Comparison of ENCODE assay signal across 2 cellular contexts in genomic region chr20:31700747-31701146, GRCh38.
TF ChIP-seq lines count a peak whose summit lies in the region.

No MANE protein-coding gene starts in this region.

TF ChIP-seq in IMR-90, 13 proteins besides CTCF, POLR2A, EP300 and RAD21:
- TF ChIP-seq BHLHE40 (IDR thresholded peaks at IDR 0.05; ENCODE audit: low read depth, low read length) = no peak
- no peak for TF ChIP-seq MAFK (IDR thresholded peaks at IDR 0.05; ENCODE audit: low read depth, low read length)
- TF ChIP-seq CEBPB (IDR thresholded peaks at IDR 0.05; ENCODE audit: low read depth, low read length) = no peak

TF ChIP-seq in SK-N-SH, 30 proteins besides CTCF, POLR2A, EP300 and RAD21:
- no peak for TF ChIP-seq SIN3A (IDR thresholded peaks at IDR 0.05; ENCODE audit: borderline replicate concordance, low read depth, low read length)
- no peak for TF ChIP-seq FOSL2 (IDR thresholded peaks at IDR 0.05; ENCODE audit: borderline replicate concordance, low read depth)
- TF ChIP-seq NRF1 (IDR thresholded peaks at IDR 0.05; ENCODE audit: low read depth, low read length) = no peak
- no peak for TF ChIP-seq FOXM1 (IDR thresholded peaks at IDR 0.05; ENCODE audit: low read depth)
- no peak for TF ChIP-seq ZBTB33 (IDR thresholded peaks at IDR 0.05; ENCODE audit: borderline replicate concordance, low read depth)
- TF ChIP-seq FOXJ3 (CRISPR knock-in tag; IDR thresholded peaks at IDR 0.05) = no peak
- no peak for TF ChIP-seq RFX5 (IDR thresholded peaks at IDR 0.05; ENCODE audit: low read length)
- no peak for TF ChIP-seq YY1 (IDR thresholded peaks at IDR 0.05; ENCODE audit: low read depth)
- TF ChIP-seq EZH2phosphoT487 (IDR thresholded peaks at IDR 0.05; ENCODE audit: borderline replicate concordance, low read depth) = no peak
- no peak for TF ChIP-seq MAX (IDR thresholded peaks at IDR 0.05; ENCODE audit: low read depth)
- no peak for TF ChIP-seq TAF1 (IDR thresholded peaks at IDR 0.05; ENCODE audit: borderline replicate concordance, low read depth, low read length)
- no peak for TF ChIP-seq RCOR1 (IDR thresholded peaks at IDR 0.05; ENCODE audit: low read length)
- no peak for TF ChIP-seq USF2 (IDR thresholded peaks at IDR 0.05; ENCODE audit: borderline replicate concordance, low read depth, low read length)
- no peak for TF ChIP-seq JUND (IDR thresholded peaks at IDR 0.05)
- TF ChIP-seq REST (IDR thresholded peaks at IDR 0.05; ENCODE audit: low read depth, low read length) = no peak
- no peak for TF ChIP-seq GATA2 (CRISPR knock-in tag; IDR thresholded peaks at IDR 0.05)
- TF ChIP-seq USF1 (IDR thresholded peaks at IDR 0.05; ENCODE audit: borderline replicate concordance, low read depth) = no peak
- no peak for TF ChIP-seq NFIC (IDR thresholded peaks at IDR 0.05; ENCODE audit: borderline replicate concordance)
- no peak for TF ChIP-seq MEF2A (IDR thresholded peaks at IDR 0.05; ENCODE audit: borderline replicate concordance, low read depth)
